ENCODE assay signal across 8 cellular contexts in genomic region chr5:39073759-39074008, GRCh38. TPM values are rescaled to one million over a fixed set of nuclear protein-coding genes. Genes with fewer than 3 reads are reported as not detected.
DNase-seq lines count a peak whose midpoint lies in the region; ATAC-seq and TF ChIP-seq lines count a peak whose summit lies in the region.

No MANE protein-coding gene starts in this region.

- TF ChIP-seq POLR2A in NB4 (IDR thresholded peaks at IDR 0.05; ENCODE audit: extremely low read depth, insufficient read length) = peak; percentile 42

- peak overlapping the region; percentile 10; the same call in 1 of the 2 replicates for H3K14ac ChIP-seq in H9 (ENCODE audit: insufficient read depth, low read length)

- ATAC-seq in GM18519 (IDR thresholded peaks at IDR 0.05; ENCODE audit: low FRiP score, unreplicated experiment) = peak; percentile 10

- peak overlapping the region; percentile 93 for H3K9ac ChIP-seq in H9 (ENCODE audit: extremely low read depth, insufficient read length, low read length)

- DNase-seq in H9 (no peak), NB4 (ENCODE audit: low read depth) (no peak), neural crest cell (ENCODE audit: low read depth, low spot score) (no peak), DMS 273 (lab: John Stamatoyannopoulos, UW; ENCODE audit: unreplicated experiment) (no peak), NCI-H146 treated with DMSO at 0.1 percent for 48 hours (lab: John Stamatoyannopoulos, UW; ENCODE audit: unreplicated experiment) (no peak), NCI-H2196 (lab: John Stamatoyannopoulos, UW; ENCODE audit: unreplicated experiment) (no peak)
- DNase-seq in effector memory CD4-positive, alpha-beta T cell = no peak

- no peak overlapping the region for H2BK20ac ChIP-seq in H9 (ENCODE audit: low read depth, low read length, poor library complexity, severe bottlenecking)

- H4K20me1 ChIP-seq in H9 (ENCODE audit: control insufficient read depth, insufficient read depth, insufficient read length) = no peaks in the 10 kb centered on the region

- no peak overlapping the region for H2AFZ ChIP-seq in H9 (ENCODE audit: low read length)

- H3K36me3 ChIP-seq in effector memory CD4-positive, alpha-beta T cell (ENCODE audit: control insufficient read depth, insufficient read depth, low read length) = peaks cover 6% of the 10 kb centered on the region

- H3K4me3 Mint-ChIP-seq in H9 = peak overlapping the region; percentile 93 to 96
- H3K4me3 Mint-ChIP-seq in neural crest cell = peak overlapping the region; percentile 96

- no peak overlapping the region for H2BK120ac ChIP-seq in H9 (ENCODE audit: low read depth, low read length, poor library complexity, severe bottlenecking)

- no peak for TF ChIP-seq CTCF in H9 (conservative IDR thresholded peaks at IDR 0.05)
- TF ChIP-seq CTCF in NB4 (IDR thresholded peaks at IDR 0.05; ENCODE audit: low read depth, low read length) = no peak
- no peak for TF ChIP-seq CTCF in neural crest cell (conservative IDR thresholded peaks at IDR 0.05)

- peaks cover 21 to 26% of the 10 kb centered on the region in 2 experiments for H3K4me1 Mint-ChIP-seq in H9
- peaks cover 16% of the 10 kb centered on the region for H3K4me1 Mint-ChIP-seq in neural crest cell

- no peaks in the 10 kb centered on the region for H3K79me1 ChIP-seq in H9 (ENCODE audit: insufficient read depth, low read depth, low read length, poor library complexity, severe bottlenecking)

- H4K91ac ChIP-seq in H9 (ENCODE audit: insufficient read length, low read depth, low read length) = no peak overlapping the region

- H3T11ph ChIP-seq in H9 (ENCODE audit: low read length) = no peak overlapping the region

- H3K4ac ChIP-seq in H9 (ENCODE audit: low read depth, low read length) = no peak overlapping the region

- H4K8ac ChIP-seq in H9 (replicated peaks; ENCODE audit: insufficient read length, low read depth, low read length) = no peak overlapping the region

- peaks cover under 1% of the 10 kb centered on the region; the same call in 1 of the 2 replicates for H3K4me1 ChIP-seq in H9 (ENCODE audit: insufficient read depth, low read length)
- no peaks in the 10 kb centered on the region for H3K4me1 ChIP-seq in effector memory CD4-positive, alpha-beta T cell (ENCODE audit: control insufficient read depth, insufficient read depth, low read length, poor library complexity, severe bottlenecking)

- WGBS in H9 (ENCODE audit: extremely low coverage, insufficient read length, low lambda C conversion rate) = no CpG with 5 or more reads among the region's 27 CpGs

- peak overlapping the region; percentile 28 for H2BK5ac ChIP-seq in H9 (ENCODE audit: insufficient read length, low read length)

- H3K18ac ChIP-seq in H9 (ENCODE audit: insufficient read length, low read depth, low read length) = peak overlapping the region; percentile 89

- H3K23me2 ChIP-seq in H9 (ENCODE audit: insufficient read length, low read depth, low read length, poor library complexity, severe bottlenecking) = peaks cover 7% of the 10 kb centered on the region

- H3K27me3 ChIP-seq in H9 (ENCODE audit: insufficient read depth, low read length) = no peaks in the 10 kb centered on the region
- peaks cover 21% of the 10 kb centered on the region for H3K27me3 ChIP-seq in effector memory CD4-positive, alpha-beta T cell (replicated peaks; ENCODE audit: control insufficient read depth, insufficient read depth, low read length, poor library complexity, severe bottlenecking)

- peaks cover 4% of the 10 kb centered on the region; the same call in 1 of the 2 replicates for H3K79me2 ChIP-seq in H9 (ENCODE audit: insufficient read depth, low read length)

- H3K36me3 Mint-ChIP-seq in H9 (ENCODE audit: insufficient read depth in 1 of 3, low read depth in 3 of 3) = no peaks in the 10 kb centered on the region; a peak in 2 of 7 replicates
- no peaks in the 10 kb centered on the region for H3K36me3 Mint-ChIP-seq in neural crest cell (ENCODE audit: low read depth)

- H3K4me3 ChIP-seq in NB4 (ENCODE audit: low read depth, low read length) = peak overlapping the region; percentile 88
- peak overlapping the region; percentile 94 for H3K4me3 ChIP-seq in effector memory CD4-positive, alpha-beta T cell (ENCODE audit: insufficient read depth, low read depth, low read length, poor library complexity, severe bottlenecking)

- H3K9me3 Mint-ChIP-seq in H9 (no peaks in the 10 kb centered on the region), neural crest cell (no peaks in the 10 kb centered on the region)

- H2BK15ac ChIP-seq in H9 (ENCODE audit: low read depth, low read length) = no peak overlapping the region

- H2BK12ac ChIP-seq in H9 (ENCODE audit: insufficient read length, low read depth, low read length) = no peak overlapping the region

- no peaks in the 10 kb centered on the region for H3K27me3 Mint-ChIP-seq in H9 (ENCODE audit: low read depth)
- peaks cover 22% of the 10 kb centered on the region for H3K27me3 Mint-ChIP-seq in neural crest cell (ENCODE audit: low read depth)

- H3K23ac ChIP-seq in H9 (ENCODE audit: insufficient read length, low read depth, low read length) = no peak overlapping the region

- H3K9me3 ChIP-seq in H9 (ENCODE audit: control insufficient read depth, low read depth, low read length) = no peaks in the 10 kb centered on the region
- H3K9me3 ChIP-seq in effector memory CD4-positive, alpha-beta T cell (ENCODE audit: control insufficient read depth, low read length) = no peaks in the 10 kb centered on the region

- H4K5ac ChIP-seq in H9 (ENCODE audit: insufficient read length, low read depth, low read length) = peak overlapping the region; percentile 30

- H2AK5ac ChIP-seq in H9 (ENCODE audit: insufficient read length, low read length) = no peak overlapping the region

- H3K4me2 ChIP-seq in H9 (ENCODE audit: insufficient read depth, insufficient read length, low read length) = peak overlapping the region; percentile 68

- peak overlapping the region; percentile 71 for H3K27ac ChIP-seq in H9 (ENCODE audit: insufficient read length, low read depth, low read length)
- H3K27ac ChIP-seq in effector memory CD4-positive, alpha-beta T cell (ENCODE audit: insufficient read depth, low read length, poor library complexity, severe bottlenecking) = peak overlapping the region; percentile 97

- H3K56ac ChIP-seq in H9 (ENCODE audit: insufficient read length, low read depth, low read length) = peak overlapping the region; percentile 8

- H3K27ac Mint-ChIP-seq in H9 = peak overlapping the region; percentile 92 to 98 (median 98); a peak in 5 of 7 replicates
- no peak overlapping the region for H3K27ac Mint-ChIP-seq in neural crest cell (ENCODE audit: unreplicated experiment)

RNA-seq across cellular contexts. Expression of gene RICTOR, which starts 0.5 kb away (rescaled TPM):
- total RNA-seq in H9 (2021) = 14.0 and 20.9 TPM in 2 replicates
- total RNA-seq in neural crest cell = 20.5 and 22.2 TPM in 2 replicates
